In genomic region chr3:124978627-124979026, GRCh38 we compare ENCODE assay signal across 32 cellular contexts. TPM values are rescaled to one million over a fixed set of nuclear protein-coding genes. Genes with fewer than 3 reads are reported as not detected.
"Had no signal": no experiment of that assay in that cellular context is flagged by ENCODE, and none has a peak within 500 bp of the region (broad histone marks: within the 10 kb centered on the region; RNA-seq: fewer than 3 reads in every experiment).

No MANE protein-coding gene starts in this region.

- H3K27ac Mint-ChIP-seq: stimulated activated effector memory CD8-positive, alpha-beta T cell treated with anti-CD3 and anti-CD28 coated beads, Interleukin-12 subunit alpha, Interleukin-12 subunit beta, amount 100 ng/mL, for 72 hours; stimulated activated memory B cell treated with anti-CD40 and anti-IgM and Interleukin-4, amounts not matched to agents 10 μg/mL and 1 μg/mL and 100 μg/mL, for 72 hours; stimulated activated naive B cell treated with anti-CD40 and anti-IgM and Interleukin-4, amounts not matched to agents 10 μg/mL and 1 μg/mL and 100 μg/mL, for 72 hours; stimulated activated naive CD8-positive, alpha-beta T cell treated with anti-CD3 and anti-CD28 coated beads, Interleukin-15, amount 100 ng/mL, for 72 hours; stimulated activated naive CD8-positive, alpha-beta T cell treated with anti-CD3 and anti-CD28 coated beads, Interleukin-15, Interleukin-2, amounts not matched to agents 100 ng/mL and 50 ng/mL, for 24 hours; type B pancreatic cell had no signal

- H3K4me3 Mint-ChIP-seq: stimulated activated effector memory CD8-positive, alpha-beta T cell treated with anti-CD3 and anti-CD28 coated beads, Interleukin-12 subunit alpha, Interleukin-12 subunit beta, amount 100 ng/mL, for 72 hours; stimulated activated memory B cell treated with anti-CD40 and anti-IgM and Interleukin-4, amounts not matched to agents 10 μg/mL and 1 μg/mL and 100 μg/mL, for 72 hours; stimulated activated naive B cell treated with anti-CD40 and anti-IgM and Interleukin-4, amounts not matched to agents 10 μg/mL and 1 μg/mL and 100 μg/mL, for 72 hours; stimulated activated naive CD8-positive, alpha-beta T cell treated with anti-CD3 and anti-CD28 coated beads, Interleukin-15, amount 100 ng/mL, for 72 hours; stimulated activated naive CD8-positive, alpha-beta T cell treated with anti-CD3 and anti-CD28 coated beads, Interleukin-15, Interleukin-2, amounts not matched to agents 100 ng/mL and 50 ng/mL, for 24 hours; type B pancreatic cell had no signal

- H3K27me3 ChIP-seq: stomach, suprapubic skin, testis, thyroid gland, tibial artery, tibial nerve, transverse colon, upper lobe of left lung, upper lobe of right lung, uterus, vagina had no signal

- H3K36me3 ChIP-seq: transverse colon, uterus had no signal

- DNase-seq: stimulated activated CD4-positive, alpha-beta T cell treated with anti-CD3 and anti-CD28 coated beads, Interleukin-2, amount 100 ng/mL, for 48 hours; stimulated activated CD4-positive, alpha-beta T cell treated with anti-CD3 and anti-CD28 coated beads, Interleukin-4, amount 100 ng/mL, for 1 hour; stimulated activated CD4-positive, alpha-beta T cell treated with anti-CD3 and anti-CD28 coated beads, Interleukin-4, amount 100 ng/mL, for 24 hours; stimulated activated CD4-positive, alpha-beta T cell treated with anti-CD3 and anti-CD28 coated beads, Interleukin-4, amount 100 ng/mL, for 4 hours; stimulated activated CD8-positive, alpha-beta memory T cell treated with anti-CD3 and anti-CD28 coated beads, Interleukin-4, amount 100 ng/mL, for 48 hours; stimulated activated naive B cell treated with anti-CD40 and anti-IgM and Interleukin-4, amounts not matched to agents 10 μg/mL and 1 μg/mL and 100 μg/mL, for 72 hours; stimulated activated naive CD4-positive, alpha-beta T cell; stimulated activated naive CD4-positive, alpha-beta T cell treated with Interleukin-2 at 50 U/mL for 16 hours; stimulated activated naive CD8-positive, alpha-beta T cell treated with anti-CD3 and anti-CD28 coated beads, Interleukin-15, amount 100 ng/mL, for 72 hours; stimulated activated naive CD8-positive, alpha-beta T cell treated with anti-CD3 and anti-CD28 coated beads, Interleukin-15, Interleukin-2, amounts not matched to agents 100 U/mL and 50 U/mL, for 24 hours; stomach; substantia nigra; testis; thyroid gland; tibial artery; transverse colon; trophoblast cell; upper lobe of right lung; uterus had no signal

- FAIRE-seq: urothelium cell line had no signal

- H3K9me3 Mint-ChIP-seq: stimulated activated effector memory CD8-positive, alpha-beta T cell treated with anti-CD3 and anti-CD28 coated beads, Interleukin-12 subunit alpha, Interleukin-12 subunit beta, amount 100 ng/mL, for 72 hours; stimulated activated memory B cell treated with anti-CD40 and anti-IgM and Interleukin-4, amounts not matched to agents 10 μg/mL and 1 μg/mL and 100 μg/mL, for 72 hours; stimulated activated naive B cell treated with anti-CD40 and anti-IgM and Interleukin-4, amounts not matched to agents 10 μg/mL and 1 μg/mL and 100 μg/mL, for 72 hours; stimulated activated naive CD8-positive, alpha-beta T cell treated with anti-CD3 and anti-CD28 coated beads, Interleukin-15, Interleukin-2, amounts not matched to agents 100 ng/mL and 50 ng/mL, for 24 hours; type B pancreatic cell had no signal

- H3K4me3 ChIP-seq: stomach, suprapubic skin, testis, thoracic aorta, thyroid gland, tibial artery, tibial nerve, transverse colon, upper lobe of left lung, upper lobe of right lung, uterus, vagina had no signal

- H3K4me1 ChIP-seq: suprapubic skin, testis, thyroid gland, tibial artery, tibial nerve, uterus, vagina had no signal

- ATAC-seq: stimulated activated effector memory CD8-positive, alpha-beta T cell treated with anti-CD3 and anti-CD28 coated beads, Interleukin-12 subunit alpha, Interleukin-12 subunit beta, amount 100 ng/mL, for 72 hours; stimulated activated memory B cell treated with anti-CD40 and anti-IgM and Interleukin-4, amounts not matched to agents 10 μg/mL and 1 μg/mL and 100 μg/mL, for 72 hours; stimulated activated naive B cell treated with anti-CD40 and anti-IgM and Interleukin-4, amounts not matched to agents 10 μg/mL and 1 μg/mL and 100 μg/mL, for 72 hours; stimulated activated naive CD8-positive, alpha-beta T cell treated with anti-CD3 and anti-CD28 coated beads, Interleukin-15, amount 100 ng/mL, for 72 hours; stimulated activated naive CD8-positive, alpha-beta T cell treated with anti-CD3 and anti-CD28 coated beads, Interleukin-15, Interleukin-2, amounts not matched to agents 100 U/mL and 50 U/mL, for 24 hours; upper lobe of right lung had no signal

- H3K4me1 Mint-ChIP-seq: stimulated activated memory B cell treated with anti-CD40 and anti-IgM and Interleukin-4, amounts not matched to agents 10 μg/mL and 1 μg/mL and 100 μg/mL, for 72 hours; stimulated activated naive B cell treated with anti-CD40 and anti-IgM and Interleukin-4, amounts not matched to agents 10 μg/mL and 1 μg/mL and 100 μg/mL, for 72 hours; stimulated activated naive CD8-positive, alpha-beta T cell treated with anti-CD3 and anti-CD28 coated beads, Interleukin-15, amount 100 ng/mL, for 72 hours had no signal

- H3K27ac ChIP-seq: stomach, suprapubic skin, testis, thoracic aorta, thyroid gland, tibial artery, tibial nerve, transverse colon, upper lobe of left lung, upper lobe of right lung, uterus, vagina had no signal

- H3K9me3 ChIP-seq: stomach, suprapubic skin, testis, thoracic aorta, thyroid gland, tibial artery, tibial nerve, transverse colon, upper lobe of left lung, upper lobe of right lung, uterus, vagina had no signal

- H3K27me3 Mint-ChIP-seq: stimulated activated memory B cell treated with anti-CD40 and anti-IgM and Interleukin-4, amounts not matched to agents 10 μg/mL and 1 μg/mL and 100 μg/mL, for 72 hours; stimulated activated naive B cell treated with anti-CD40 and anti-IgM and Interleukin-4, amounts not matched to agents 10 μg/mL and 1 μg/mL and 100 μg/mL, for 72 hours; stimulated activated naive CD8-positive, alpha-beta T cell treated with anti-CD3 and anti-CD28 coated beads, Interleukin-15, amount 100 ng/mL, for 72 hours; stimulated activated naive CD8-positive, alpha-beta T cell treated with anti-CD3 and anti-CD28 coated beads, Interleukin-15, Interleukin-2, amounts not matched to agents 100 ng/mL and 50 ng/mL, for 24 hours; type B pancreatic cell had no signal

RNA-seq across cellular contexts. Expression of gene MUC13, which starts 44.1 kb away (rescaled TPM):
- total RNA-seq: temporal lobe, thyroid gland, tibial nerve, upper lobe of right lung, ureter, urinary bladder, vagina had no signal
- polyA plus RNA-seq: urinary bladder had no signal
